ENCODE assay signal across 8 cellular contexts in genomic region chr2:12720181-12720580, GRCh38. TPM values are rescaled to one million over a fixed set of nuclear protein-coding genes. Genes with fewer than 3 reads are reported as not detected.
DNase-seq lines count a peak whose midpoint lies in the region; ATAC-seq and TF ChIP-seq lines count a peak whose summit lies in the region.

No MANE protein-coding gene starts in this region.

- no peak overlapping the region for H3K27ac Mint-ChIP-seq in activated naive CD8-positive, alpha-beta T cell treated with anti-CD3 and anti-CD28 coated beads, Interleukin-2, amount 10 ng/mL, durations not matched to agents 7 days and 5 days
- H3K27ac Mint-ChIP-seq in Caco-2 (ENCODE audit: unreplicated experiment) = no peak overlapping the region

- intact Hi-C loops in transverse colon (cut with DNase I; ENCODE audit: low total_unique reads) (loop anchor here (10.0 kb wide), 1 partner anchor 105 kb away; no protein-coding TSS in a partner anchor), Caco-2 (cut with micrococcal nuclease; ENCODE audit: unreplicated experiment) (no loop called here)

- 64% methylated on average over 1 of the region's 1 CpG; no CpG with 5 or more reads in 1 of the 2 donors for WGBS in transverse colon (ENCODE audit: low coverage in 1 of 2), 2 donors

- in situ Hi-C loops in transverse colon (cut with MboI; ENCODE audit: low pct_ligation_motif_present in 1 of 4, low pct_unique_long_range_greater_than_20kb in 1 of 4, low sequenced_read_pairs in 3 of 4) = loop anchor here in 3 of 4 donors (25.0 kb wide), 3 partner anchors 558 to 883 kb away; no protein-coding TSS in a partner anchor

- ATAC-seq in activated T-cell treated with anti-CD3 and anti-CD28 coated beads, Interleukin-2, amount 50 U/mL, for 4 hours = no peak
- no peak for ATAC-seq in activated naive CD8-positive, alpha-beta T cell treated with anti-CD3 and anti-CD28 coated beads, Interleukin-2, amount 10 ng/mL, durations not matched to agents 7 days and 5 days (ENCODE audit: low read depth)

- H3K4me3 ChIP-seq in transverse colon (peak overlapping the region in 3 of 4 donors; percentile 61 to 76 (median 67)), Caco-2 (ENCODE audit: low read depth, low read length) (no peak overlapping the region)

- POLR2A ChIA-PET in activated naive CD8-positive, alpha-beta T cell treated with anti-CD3 and anti-CD28 coated beads, Interleukin-2, amount 10 ng/mL, durations not matched to agents 7 days and 5 days (lab: Charles Lee) = interaction anchor here (0.6 kb wide), 2 partner anchors 269 to 1033 kb away, joined by 3 to 6 read pairs; no protein-coding TSS in a partner anchor
- POLR2A ChIA-PET in Caco-2 (lab: Charles Lee) = no interaction called here

- peaks cover 21% of the 10 kb centered on the region for H3K36me3 Mint-ChIP-seq in activated T-cell treated with anti-CD3 and anti-CD28 coated beads, Interleukin-2, amount 50 U/mL, for 4 hours (ENCODE audit: insufficient read depth)
- peaks cover 26% of the 10 kb centered on the region for H3K36me3 Mint-ChIP-seq in activated naive CD8-positive, alpha-beta T cell treated with anti-CD3 and anti-CD28 coated beads, Interleukin-2, amount 10 ng/mL, durations not matched to agents 7 days and 5 days
- H3K36me3 Mint-ChIP-seq in Caco-2 (ENCODE audit: insufficient read depth, unreplicated experiment) = no peaks in the 10 kb centered on the region

- H3K36me3 ChIP-seq in transverse colon (no peaks in the 10 kb centered on the region), Caco-2 (ENCODE audit: control insufficient read depth, insufficient read depth, low read length) (no peaks in the 10 kb centered on the region)

- TF ChIP-seq CTCF in transverse colon (IDR thresholded peaks at IDR 0.05) (no peak), Caco-2 (IDR thresholded peaks at IDR 0.05; ENCODE audit: insufficient read depth in 1 of 2, low read depth in 1 of 2, low read length in 1 of 2, severe bottlenecking in 1 of 2, unreplicated experiment in 1 of 2) (no peak)

- H3K27me3 ChIP-seq in transverse colon (peaks cover 39% of the 10 kb centered on the region), Caco-2 (replicated peaks; ENCODE audit: control insufficient read depth, insufficient read depth, low read length) (peaks cover 4% of the 10 kb centered on the region)

- DNase-seq in activated T-cell treated with anti-CD3 and anti-CD28 coated beads, Interleukin-2, amount 50 U/mL, for 4 hours = no peak
- DNase-seq in activated T-cell treated with anti-CD3 and anti-CD28 coated beads, Interleukin-2, amount 50 U/mL, for 1 hour = no peak
- no peak for DNase-seq in activated naive CD8-positive, alpha-beta T cell treated with anti-CD3 and anti-CD28 coated beads, Interleukin-2, amount 10 ng/mL, durations not matched to agents 7 days and 5 days
- DNase-seq in left kidney (ENCODE audit: low read depth, low spot score) = peak; percentile 60
- no peak for DNase-seq in transverse colon
- no peak for DNase-seq in NCI-H69 (lab: John Stamatoyannopoulos, UW)
- DNase-seq in Caco-2 = no peak
- DNase-seq in NCI-H1694 treated with DMSO at 0.1 percent for 48 hours (lab: John Stamatoyannopoulos, UW) = no peak

- peaks cover 75% of the 10 kb centered on the region for H3K4me1 Mint-ChIP-seq in activated T-cell treated with anti-CD3 and anti-CD28 coated beads, Interleukin-2, amount 50 U/mL, for 4 hours (ENCODE audit: low read depth)
- peaks cover 49% of the 10 kb centered on the region for H3K4me1 Mint-ChIP-seq in activated naive CD8-positive, alpha-beta T cell treated with anti-CD3 and anti-CD28 coated beads, Interleukin-2, amount 10 ng/mL, durations not matched to agents 7 days and 5 days
- H3K4me1 Mint-ChIP-seq in Caco-2 (ENCODE audit: low read depth, unreplicated experiment) = no peaks in the 10 kb centered on the region

- H3K4me1 ChIP-seq in transverse colon = peaks cover 3 to 36% (median 18%) of the 10 kb centered on the region in 4 donors
- H3K4me1 ChIP-seq in Caco-2 = 0 out of 2 replicates have a peak, but pooled peaks cover 5% of the 10 kb centered on the region

- no peak for TF ChIP-seq POLR2A in transverse colon (IDR thresholded peaks at IDR 0.05)

- no peaks in the 10 kb centered on the region for H3K9me3 Mint-ChIP-seq in activated T-cell treated with anti-CD3 and anti-CD28 coated beads, Interleukin-2, amount 50 U/mL, for 4 hours
- no peaks in the 10 kb centered on the region for H3K9me3 Mint-ChIP-seq in activated naive CD8-positive, alpha-beta T cell treated with anti-CD3 and anti-CD28 coated beads, Interleukin-2, amount 10 ng/mL, durations not matched to agents 7 days and 5 days
- H3K9me3 Mint-ChIP-seq in Caco-2 (ENCODE audit: unreplicated experiment) = peaks cover 7% of the 10 kb centered on the region

- CTCF ChIA-PET in Caco-2 (lab: Charles Lee) = no interaction called here

- peak overlapping the region; percentile 92 for H3K4me3 Mint-ChIP-seq in activated T-cell treated with anti-CD3 and anti-CD28 coated beads, Interleukin-2, amount 50 U/mL, for 4 hours
- H3K4me3 Mint-ChIP-seq in activated naive CD8-positive, alpha-beta T cell treated with anti-CD3 and anti-CD28 coated beads, Interleukin-2, amount 10 ng/mL, durations not matched to agents 7 days and 5 days = peak overlapping the region; percentile 97
- H3K4me3 Mint-ChIP-seq in Caco-2 (ENCODE audit: unreplicated experiment) = no peak overlapping the region

- BruUV-seq in Caco-2 (replicated peaks; lab: Mats Ljungman, UMichigan) = no TSS peak

- H3K27ac ChIP-seq in transverse colon = peak overlapping the region; percentile 88 to 93 (median 90)

- no peaks in the 10 kb centered on the region for H3K27me3 Mint-ChIP-seq in activated T-cell treated with anti-CD3 and anti-CD28 coated beads, Interleukin-2, amount 50 U/mL, for 4 hours (ENCODE audit: low read depth)
- H3K27me3 Mint-ChIP-seq in activated naive CD8-positive, alpha-beta T cell treated with anti-CD3 and anti-CD28 coated beads, Interleukin-2, amount 10 ng/mL, durations not matched to agents 7 days and 5 days = peaks cover 6% of the 10 kb centered on the region
- peaks cover 31% of the 10 kb centered on the region for H3K27me3 Mint-ChIP-seq in Caco-2 (ENCODE audit: insufficient read depth, unreplicated experiment)

- H3K9me3 ChIP-seq in transverse colon = no peaks in the 10 kb centered on the region
- no peaks in the 10 kb centered on the region for H3K9me3 ChIP-seq in Caco-2

- no peak for TF ChIP-seq EP300 in transverse colon (IDR thresholded peaks at IDR 0.05; ENCODE audit: low read depth)

RNA-seq across cellular contexts. Expression of gene TRIB2, which starts 3.4 kb away (rescaled TPM):
- 10 to 100 TPM in 1 of 3 donors, 1 to 10 TPM in 2; 8.8 to 13.3 (median 9.8) TPM for total RNA-seq in activated T-cell treated with anti-CD3 and anti-CD28 coated beads, Interleukin-2, amount 50 U/mL, for 4 hours
- 10 to 100 TPM; 48.7 to 54.0 TPM for total RNA-seq in activated naive CD8-positive, alpha-beta T cell treated with anti-CD3 and anti-CD28 coated beads, Interleukin-2, amount 10 ng/mL, durations not matched to agents 7 days and 5 days
- total RNA-seq in transverse colon (100 to 1,000 TPM in 1 of 4 donors, 10 to 100 TPM in 3; 14.2 to 109 (median 36.1) TPM), Caco-2 (2022) (2.9 and 3.6 TPM in 2 replicates)
